24 cellular contexts compared by ENCODE assay signal in the genomic region with DNA sequence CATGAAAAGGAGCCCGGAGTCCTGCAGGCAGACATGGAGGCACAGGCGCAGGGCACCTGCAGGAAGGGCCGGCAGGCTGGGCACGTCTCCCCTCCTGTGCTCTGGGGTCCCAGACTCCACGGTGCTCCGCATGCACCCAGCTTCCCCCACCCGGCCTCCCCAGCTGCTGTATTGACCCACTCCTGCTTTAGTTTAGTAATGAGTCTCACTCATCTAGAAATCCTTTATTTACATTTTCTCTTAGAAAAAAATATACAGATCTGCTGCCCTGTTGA. TPM values are rescaled to one million over a fixed set of nuclear protein-coding genes. Genes with fewer than 3 reads are reported as not detected.
DNase-seq lines count a peak whose midpoint lies in the region; ATAC-seq and TF ChIP-seq lines count a peak whose summit lies in the region.
"Had no signal": no experiment of that assay in that cellular context is flagged by ENCODE, and none has a peak within 500 bp of the region (broad histone marks: within the 10 kb centered on the region; RNA-seq: fewer than 3 reads in every experiment).

No MANE protein-coding gene starts in this region.

- no peak overlapping the region for H3K23ac ChIP-seq in mesendoderm (ENCODE audit: low read length)

- H3K79me1 ChIP-seq in mesendoderm (ENCODE audit: low read length), result no peaks in the 10 kb centered on the region

- no peaks in the 10 kb centered on the region for H3K27me3 Mint-ChIP-seq in MCF 10A (ENCODE audit: insufficient read depth, unreplicated experiment)
- H3K27me3 Mint-ChIP-seq in activated T-helper 2 cell treated with anti-CD3 and anti-CD28 coated beads, Interferon-gamma antibody, Interleukin-2, Interleukin-4, amounts not matched to agents 10 μg/mL and 5 μg/mL and 100 μg/mL, durations not matched to agents 14 hours and 24 hours and 36 hours (ENCODE audit: low read depth), result peaks cover 5% of the 10 kb centered on the region
- H3K27me3 Mint-ChIP-seq: type B pancreatic cell had no signal

- peaks cover 0 to 5% of the 10 kb centered on the region in 2 donors for H3K4me1 ChIP-seq in breast epithelium
- peaks cover 22% of the 10 kb centered on the region for H3K4me1 ChIP-seq in mesendoderm (ENCODE audit: control insufficient read depth, low read depth, low read length)
- H3K4me1 ChIP-seq: SJCRH30 had no signal

- no peaks in the 10 kb centered on the region for H3K79me2 ChIP-seq in mesendoderm (ENCODE audit: control insufficient read depth, insufficient read depth, low read length)

- DNase-seq in MCF 10A (ENCODE audit: unreplicated experiment), result no peak
- no peak for DNase-seq in breast epithelium (ENCODE audit: low spot score in 2 of 2)
- DNase-seq in RWPE1 (ENCODE audit: low spot score), result no peak
- no peak for DNase-seq in mesendoderm
- no peak for DNase-seq in T-helper 2 cell
- no peak for DNase-seq in activated T-helper 2 cell treated with anti-CD3 and anti-CD28 coated beads, Interferon-gamma antibody, Interleukin-2, Interleukin-4, amounts not matched to agents 10 μg/mL and 5 μg/mL and 100 μg/mL, durations not matched to agents 14 hours and 24 hours and 36 hours (ENCODE audit: low spot score)
- no peak for DNase-seq in NCI-H2196 treated with DMSO at 0.1 percent for 48 hours (lab: John Stamatoyannopoulos, UW; ENCODE audit: unreplicated experiment)
- DNase-seq: activated CD4-positive, alpha-beta T cell treated with anti-CD3 and anti-CD28 coated beads for 48 hours; AML-193; anterior cingulate cortex; CD8-positive, alpha-beta memory T cell; effector memory CD8-positive, alpha-beta T cell; GM23248; left lung; NCI-H1092; NCI-H1694 treated with DMSO at 0.1 percent for 48 hours; NCI-H69; SJCRH30; stimulated activated CD4-positive, alpha-beta T cell treated with anti-CD3 and anti-CD28 coated beads, Interleukin-4, amount 100 ng/mL, for 4 hours; T1000 had no signal

- H2AK5ac ChIP-seq in mesendoderm (ENCODE audit: low read length), result peak overlapping the region; percentile 97

- H3K9ac ChIP-seq in mesendoderm (ENCODE audit: low read length), result no peak overlapping the region
- H3K9ac ChIP-seq: GM23248 had no signal

- WGBS in mesendoderm (ENCODE audit: extremely low coverage, insufficient coverage, low lambda C conversion rate), result no CpG with 5 or more reads among the region's 7 CpGs

- peak overlapping the region in 1 of 2 donors; percentile 74 for H3K27ac ChIP-seq in breast epithelium
- peak overlapping the region; percentile 74 for H3K27ac ChIP-seq in RWPE1
- no peak overlapping the region for H3K27ac ChIP-seq in mesendoderm (ENCODE audit: low read depth, low read length)
- H3K27ac ChIP-seq: left lung, SJCRH30 had no signal

- CTCF ChIA-PET in MCF 10A (lab: Yijun Ruan, JAX) (interaction anchor here (1.8 to 5.3 kb wide), 3 partner anchors 24 to 103 kb away, joined by 6 to 28 read pairs (median 7); no protein-coding TSS in a partner anchor), RWPE1 (lab: Yijun Ruan, JAX) (interaction anchor here (1.0 kb wide), 1 partner anchor 24 kb away, joined by 4 read pairs; no protein-coding TSS in a partner anchor)

- peaks cover 62% of the 10 kb centered on the region for H3K36me3 Mint-ChIP-seq in MCF 10A (ENCODE audit: insufficient read depth, unreplicated experiment)
- peaks cover 5% of the 10 kb centered on the region for H3K36me3 Mint-ChIP-seq in activated T-helper 2 cell treated with anti-CD3 and anti-CD28 coated beads, Interferon-gamma antibody, Interleukin-2, Interleukin-4, amounts not matched to agents 10 μg/mL and 5 μg/mL and 100 μg/mL, durations not matched to agents 14 hours and 24 hours and 36 hours (ENCODE audit: low read depth)
- H3K36me3 Mint-ChIP-seq: CD8-positive, alpha-beta memory T cell; type B pancreatic cell had no signal

- H2BK120ac ChIP-seq in mesendoderm (ENCODE audit: low read depth, low read length), result no peak overlapping the region

- H3K4me3 ChIP-seq in breast epithelium (no peak overlapping the region), mesendoderm (ENCODE audit: low read length) (no peak overlapping the region)
- H3K4me3 ChIP-seq: GM23248, left lung, prostate gland, SJCRH30 had no signal

- ATAC-seq in HG02852 (IDR thresholded peaks at IDR 0.05; ENCODE audit: unreplicated experiment), result no peak
- ATAC-seq: effector memory CD8-positive, alpha-beta T cell had no signal

- H4K8ac ChIP-seq in mesendoderm (ENCODE audit: low read depth, low read length), result no peak overlapping the region

- H3K27me3 ChIP-seq in breast epithelium (no peaks in the 10 kb centered on the region), mesendoderm (ENCODE audit: insufficient read depth, low read length, poor library complexity) (no peaks in the 10 kb centered on the region)
- H3K27me3 ChIP-seq: left lung had no signal

- no peaks in the 10 kb centered on the region for H3K9me3 ChIP-seq in breast epithelium
- H3K9me3 ChIP-seq: left lung, prostate gland had no signal

- H3K4ac ChIP-seq in mesendoderm (ENCODE audit: low read depth, low read length), result peak overlapping the region; percentile 58

- H3K18ac ChIP-seq in mesendoderm (ENCODE audit: low read length), result peak overlapping the region; percentile 19

- H3K9me3 Mint-ChIP-seq in MCF 10A (ENCODE audit: unreplicated experiment), result no peaks in the 10 kb centered on the region
- H3K9me3 Mint-ChIP-seq in activated T-helper 2 cell treated with anti-CD3 and anti-CD28 coated beads, Interferon-gamma antibody, Interleukin-2, Interleukin-4, amounts not matched to agents 10 μg/mL and 5 μg/mL and 100 μg/mL, durations not matched to agents 14 hours and 24 hours and 36 hours, result peaks cover 6% of the 10 kb centered on the region

- peaks cover 24% of the 10 kb centered on the region for H3K4me1 Mint-ChIP-seq in MCF 10A (ENCODE audit: insufficient read depth, unreplicated experiment)
- H3K4me1 Mint-ChIP-seq in activated T-helper 2 cell treated with anti-CD3 and anti-CD28 coated beads, Interferon-gamma antibody, Interleukin-2, Interleukin-4, amounts not matched to agents 10 μg/mL and 5 μg/mL and 100 μg/mL, durations not matched to agents 14 hours and 24 hours and 36 hours (ENCODE audit: low read depth), result peaks cover 11% of the 10 kb centered on the region
- H3K4me1 Mint-ChIP-seq: CD8-positive, alpha-beta memory T cell had no signal

- H3K27ac Mint-ChIP-seq in MCF 10A (ENCODE audit: low read depth, unreplicated experiment), result peak overlapping the region; percentile 31
- no peak overlapping the region for H3K27ac Mint-ChIP-seq in activated T-helper 2 cell treated with anti-CD3 and anti-CD28 coated beads, Interferon-gamma antibody, Interleukin-2, Interleukin-4, amounts not matched to agents 10 μg/mL and 5 μg/mL and 100 μg/mL, durations not matched to agents 14 hours and 24 hours and 36 hours
- H3K27ac Mint-ChIP-seq: activated naive CD8-positive, alpha-beta T cell; CD8-positive, alpha-beta memory T cell; effector memory CD8-positive, alpha-beta T cell; type B pancreatic cell had no signal

- H2BK5ac ChIP-seq in mesendoderm (ENCODE audit: low read length), result no peak overlapping the region

- TF ChIP-seq POLR2A in breast epithelium (IDR thresholded peaks at IDR 0.05), result no peak

- no TSS peak for BruUV-seq in MCF 10A (replicated peaks; lab: Mats Ljungman, UMichigan)

- H2BK15ac ChIP-seq in mesendoderm (replicated peaks; ENCODE audit: low read depth), result no peak overlapping the region

- POLR2A ChIA-PET in MCF 10A (lab: Yijun Ruan, JAX) (interaction anchor here (0.5 to 4.3 kb wide), 5 partner anchors 28 to 404 kb away, joined by 3 to 22 read pairs (median 3); partner anchors contain the start of gene AP3S2), RWPE1 (lab: Yijun Ruan, JAX; ENCODE audit: low non-redundant PET) (no interaction called here)

- H3K36me3 ChIP-seq in breast epithelium (no peaks in the 10 kb centered on the region), mesendoderm (ENCODE audit: control insufficient read depth, insufficient read depth, low read length) (no peaks in the 10 kb centered on the region)
- H3K36me3 ChIP-seq: prostate gland, SJCRH30 had no signal

- no peak overlapping the region for H3K4me3 Mint-ChIP-seq in MCF 10A (ENCODE audit: unreplicated experiment)
- no peak overlapping the region for H3K4me3 Mint-ChIP-seq in activated T-helper 2 cell treated with anti-CD3 and anti-CD28 coated beads, Interferon-gamma antibody, Interleukin-2, Interleukin-4, amounts not matched to agents 10 μg/mL and 5 μg/mL and 100 μg/mL, durations not matched to agents 14 hours and 24 hours and 36 hours (ENCODE audit: low read depth)
- H3K4me3 Mint-ChIP-seq: activated naive CD8-positive, alpha-beta T cell; CD8-positive, alpha-beta memory T cell; effector memory CD8-positive, alpha-beta T cell; type B pancreatic cell had no signal

- TF ChIP-seq CTCF in MCF 10A (IDR thresholded peaks at IDR 0.05; ENCODE audit: unreplicated experiment) (no peak), breast epithelium (IDR thresholded peaks at IDR 0.05) (no peak), RWPE1 (conservative IDR thresholded peaks at IDR 0.05; ENCODE audit: low read depth) (no peak)

- intact Hi-C loops in MCF 10A (cut with micrococcal nuclease), result no loop called here
- intact Hi-C loops in breast epithelium (cut with DNase I; ENCODE audit: low total_unique reads), result no loop called here
- intact Hi-C loops in activated T-helper 2 cell treated with anti-CD3 and anti-CD28 coated beads, Interferon-gamma antibody, Interleukin-2, Interleukin-4, amounts not matched to agents 10 μg/mL and 5 μg/mL and 100 μg/mL, durations not matched to agents 14 hours and 24 hours and 36 hours (cut with micrococcal nuclease), result no loop called here

- no peak overlapping the region for H3K4me2 ChIP-seq in mesendoderm (ENCODE audit: low read length)

- no peak overlapping the region for H4K5ac ChIP-seq in mesendoderm (ENCODE audit: low read length)

- peak overlapping the region; percentile 90 for H3K56ac ChIP-seq in mesendoderm (ENCODE audit: low read length)

RNA-seq across cellular contexts. Expression of gene MESP2, which starts 8.5 kb away (rescaled TPM):
- total RNA-seq in MCF 10A (2022) (not detected in 2 replicates), breast epithelium (1 to 10 TPM in 1 of 3 donors, under 1 TPM in 1, not detected in 1; 0.64 to 2.3 TPM)
- 0.56 TPM for polyA plus RNA-seq in mesendoderm (2013, experiment 1 of 2)
- polyA plus RNA-seq in mesendoderm (2013, experiment 2 of 2), result 0.38 TPM
- 0.39 and 0.41 TPM in 2 replicates for total RNA-seq in activated T-helper 2 cell treated with anti-CD3 and anti-CD28 coated beads, Interferon-gamma antibody, Interleukin-2, Interleukin-4, amounts not matched to agents 10 μg/mL and 5 μg/mL and 100 μg/mL, durations not matched to agents 14 hours and 24 hours and 36 hours
- total RNA-seq: CD8-positive, alpha-beta memory T cell; GM23248; SJCRH30 had no signal
- polyA plus RNA-seq: CD8-positive, alpha-beta memory T cell; GM23248 had no signal

RNA-seq across cellular contexts. Expression of gene ANPEP, which starts 30.0 kb away (rescaled TPM):
- total RNA-seq in MCF 10A (2022) (252 and 294 TPM in 2 replicates), breast epithelium (100 to 1,000 TPM in 2 of 3 donors, 10 to 100 TPM in 1; 26.5 to 129 (median 106) TPM)
- polyA plus RNA-seq in mesendoderm (2013, experiment 1 of 2), result 0.60 TPM
- polyA plus RNA-seq in mesendoderm (2013, experiment 2 of 2), result 0.55 TPM
- 2.4 and 3.6 TPM in 2 replicates for total RNA-seq in activated T-helper 2 cell treated with anti-CD3 and anti-CD28 coated beads, Interferon-gamma antibody, Interleukin-2, Interleukin-4, amounts not matched to agents 10 μg/mL and 5 μg/mL and 100 μg/mL, durations not matched to agents 14 hours and 24 hours and 36 hours
- polyA plus RNA-seq: CD8-positive, alpha-beta memory T cell had no signal

RNA-seq across cellular contexts. Expression of gene MESP1, which starts 33.6 kb away (rescaled TPM):
- 0.58 and 1.6 TPM in 2 replicates for total RNA-seq in MCF 10A (2022)
- total RNA-seq in breast epithelium, result 10 to 100 TPM in 1 of 3 donors, 1 to 10 TPM in 2; 5.9 to 12.8 (median 6.2) TPM
- 0.65 TPM for polyA plus RNA-seq in mesendoderm (2013, experiment 1 of 2)
- polyA plus RNA-seq in mesendoderm (2013, experiment 2 of 2), result 0.43 TPM
- 7.1 and 7.5 TPM in 2 replicates for total RNA-seq in activated T-helper 2 cell treated with anti-CD3 and anti-CD28 coated beads, Interferon-gamma antibody, Interleukin-2, Interleukin-4, amounts not matched to agents 10 μg/mL and 5 μg/mL and 100 μg/mL, durations not matched to agents 14 hours and 24 hours and 36 hours
- total RNA-seq: GM23248, SJCRH30 had no signal
